27 cellular contexts compared by ENCODE assay signal in genomic region chrX:82945332-82945731, GRCh38.
"Had no signal": no experiment of that assay in that cellular context is flagged by ENCODE, and none has a peak within 500 bp of the region (broad histone marks: within the 10 kb centered on the region; RNA-seq: fewer than 3 reads in every experiment).

No MANE protein-coding gene starts in this region.

- DNase-seq: activated CD4-positive, alpha-beta memory T cell treated with anti-CD3 and anti-CD28 coated beads, Interleukin-2, amount 10 ng/mL, durations not matched to agents 7 days and 5 days; activated CD4-positive, alpha-beta T cell treated with anti-CD3 and anti-CD28 coated beads for 1 hour; activated CD4-positive, alpha-beta T cell treated with anti-CD3 and anti-CD28 coated beads, Interleukin-2, amount 10 ng/mL, durations not matched to agents 7 days and 5 days; activated CD8-positive, alpha-beta memory T cell treated with anti-CD3 and anti-CD28 coated beads, Interleukin-2, amount 50 U/mL, for 48 hours; activated gamma-delta T cell; activated naive CD4-positive, alpha-beta T cell treated with anti-CD3 and anti-CD28 coated beads, Interleukin-2, amount 10 ng/mL, durations not matched to agents 7 days and 5 days; activated naive CD8-positive, alpha-beta T cell treated with anti-CD3 and anti-CD28 coated beads, Interleukin-2, amount 10 ng/mL, durations not matched to agents 7 days and 5 days; activated T-cell treated with anti-CD3 and anti-CD28 coated beads, Interleukin-2, amount 50 U/mL, for 24 hours; cortex of kidney; effector memory CD8-positive, alpha-beta T cell; foreskin keratinocyte; kidney glomerular epithelial cell; left lung; lower lobe of right lung; mucosa of descending colon; stimulated activated CD4-positive, alpha-beta T cell treated with anti-CD3 and anti-CD28 coated beads, Interleukin-15, amount 100 ng/mL, for 24 hours; stimulated activated CD4-positive, alpha-beta T cell treated with anti-CD3 and anti-CD28 coated beads, Interleukin-2, amount 100 ng/mL, for 24 hours; stimulated activated naive B cell treated with anti-CD40 and anti-IgM and Interleukin-4, amounts not matched to agents 10 μg/mL and 1 μg/mL and 100 μg/mL, for 72 hours; stomach; T1000; thyroid gland; upper lobe of right lung had no signal

- H3K4me3 ChIP-seq: ascending aorta, cardiac muscle cell, esophagus muscularis mucosa, left lung, lower lobe of right lung, mucosa of descending colon, right atrium auricular region, stomach, thyroid gland, upper lobe of right lung had no signal

- ATAC-seq: effector memory CD8-positive, alpha-beta T cell; foreskin keratinocyte; left lung; lower lobe of right lung; mucosa of descending colon; natural killer cell treated with Interleukin-12 subunit alpha and Interleukin-12 subunit beta and Interleukin-15 and Interleukin-18, amount 100 ng/mL, for 72 hours; stimulated activated naive B cell treated with anti-CD40 and anti-IgM and Interleukin-4, amounts not matched to agents 10 μg/mL and 1 μg/mL and 100 μg/mL, for 72 hours; upper lobe of right lung had no signal
